ENCODE assay signal across 8 cellular contexts in genomic region chr1:235504494-235505222, GRCh38. TPM values are rescaled to one million over a fixed set of nuclear protein-coding genes. Genes with fewer than 3 reads are reported as not detected.
DNase-seq lines count a peak whose midpoint lies in the region; ATAC-seq and TF ChIP-seq lines count a peak whose summit lies in the region.

No MANE protein-coding gene starts in this region.

- peak; percentile 99 for DNase-seq in DMS53 (lab: John Stamatoyannopoulos, UW)
- DNase-seq in OCI-M2 (lab: John Stamatoyannopoulos, UW; ENCODE audit: unreplicated experiment), result peak; percentile 76
- DNase-seq in activated T-cell treated with anti-CD3 and anti-CD28 coated beads, Interleukin-2, amount 50 U/mL, for 24 hours, result peak; percentile 99
- DNase-seq in stimulated activated CD8-positive, alpha-beta memory T cell treated with anti-CD3 and anti-CD28 coated beads, Interleukin-7, amount 100 ng/mL, for 24 hours (ENCODE audit: low read depth), result peak; percentile 97

- H3K27ac ChIP-seq in esophagus (ENCODE audit: low read depth in 2 of 2, low read length in 1 of 2) (peak overlapping the region; percentile 98 to 100), muscle layer of colon (ENCODE audit: low read depth, low read length) (peak overlapping the region; percentile 94)

- no peaks in the 10 kb centered on the region for H3K27me3 Mint-ChIP-seq in activated T-cell treated with anti-CD3 and anti-CD28 coated beads, Interleukin-2, amount 50 U/mL, for 24 hours

- H3K4me1 Mint-ChIP-seq in activated T-cell treated with anti-CD3 and anti-CD28 coated beads, Interleukin-2, amount 50 U/mL, for 24 hours (ENCODE audit: low read depth), result peaks cover 39% of the 10 kb centered on the region

- H3K4me1 ChIP-seq in esophagus (ENCODE audit: control insufficient read depth in 2 of 2, insufficient read depth in 2 of 2, low read length in 1 of 2), result no peaks in the 10 kb centered on the region
- peaks cover 12% of the 10 kb centered on the region for H3K4me1 ChIP-seq in muscle layer of colon (ENCODE audit: insufficient read depth, low read length)

- peak overlapping the region; percentile 86 for H3K9ac ChIP-seq in muscle layer of colon (ENCODE audit: low read length)

- peak; percentile 73 for ATAC-seq in GM21576 (IDR thresholded peaks at IDR 0.05; ENCODE audit: unreplicated experiment)

- H3K4me3 ChIP-seq in esophagus (ENCODE audit: low read depth in 1 of 2, low read length in 2 of 2) (peak overlapping the region; percentile 77 to 91), muscle layer of colon (ENCODE audit: low read depth in 1 of 2, low read length in 2 of 2) (peak overlapping the region; percentile 70 to 88)

- no peak; the same call in 1 of the 2 replicates for TF ChIP-seq EP300 in Ishikawa (IDR thresholded peaks at IDR 0.05; ENCODE audit: borderline replicate concordance)

- H3K27me3 ChIP-seq in esophagus (ENCODE audit: control insufficient read depth in 1 of 2, insufficient read depth in 2 of 2, low read length in 2 of 2) (no peaks in the 10 kb centered on the region), muscle layer of colon (ENCODE audit: control insufficient read depth in 1 of 2, insufficient read depth in 2 of 2, low read length in 2 of 2) (no peaks in the 10 kb centered on the region)

- H3K9me3 Mint-ChIP-seq in activated T-cell treated with anti-CD3 and anti-CD28 coated beads, Interleukin-2, amount 50 U/mL, for 24 hours, result no peaks in the 10 kb centered on the region

- no peaks in the 10 kb centered on the region for H3K36me3 ChIP-seq in esophagus (ENCODE audit: control insufficient read depth in 2 of 2, insufficient read depth in 2 of 2, low read length in 1 of 2)
- no peaks in the 10 kb centered on the region for H3K36me3 ChIP-seq in muscle layer of colon (ENCODE audit: insufficient read depth, low read length)

- 0% methylated on average over 59 to 61 of the region's 61 CpGs for WGBS in esophagus, 2 donors

- H3K27ac Mint-ChIP-seq in activated T-cell treated with anti-CD3 and anti-CD28 coated beads, Interleukin-2, amount 50 U/mL, for 24 hours, result peak overlapping the region; percentile 98

- H3K36me3 Mint-ChIP-seq in activated T-cell treated with anti-CD3 and anti-CD28 coated beads, Interleukin-2, amount 50 U/mL, for 24 hours (ENCODE audit: low read depth), result peaks cover 14% of the 10 kb centered on the region

- H3K4me3 Mint-ChIP-seq in activated T-cell treated with anti-CD3 and anti-CD28 coated beads, Interleukin-2, amount 50 U/mL, for 24 hours, result peak overlapping the region; percentile 90

- peak; percentile 56 for TF ChIP-seq RAD21 in Ishikawa (IDR thresholded peaks at IDR 0.05; ENCODE audit: low read depth)

- H3K9me3 ChIP-seq in esophagus (ENCODE audit: control insufficient read depth in 2 of 2, insufficient read depth in 1 of 2, low read depth in 1 of 2, low read length in 1 of 2) (no peaks in the 10 kb centered on the region), muscle layer of colon (ENCODE audit: low read length) (no peaks in the 10 kb centered on the region)

TF ChIP-seq in Ishikawa, 13 proteins besides CTCF, POLR2A, EP300 and RAD21:
- TF ChIP-seq TAF1 (IDR thresholded peaks at IDR 0.05; ENCODE audit: low read depth) (0 out of 2 replicates have a peak, but pooled peaks have one; percentile 72), EGR1 (IDR thresholded peaks at IDR 0.05) (peak; percentile 94), MAX (IDR thresholded peaks at IDR 0.05) (peak; percentile 93), FOXM1 (IDR thresholded peaks at IDR 0.05; ENCODE audit: borderline replicate concordance, low read depth) (no peak), NFIC (IDR thresholded peaks at IDR 0.05) (peak; percentile 12; the same call in 1 of the 2 replicates), REST (IDR thresholded peaks at IDR 0.05; ENCODE audit: low read depth) (no peak), YY1 (IDR thresholded peaks at IDR 0.05; ENCODE audit: low read depth) (peak; percentile 37; the same call in 1 of the 2 replicates), TEAD4 (IDR thresholded peaks at IDR 0.05) (0 out of 2 replicates have a peak, but pooled peaks have one; percentile 14), CREB1 (IDR thresholded peaks at IDR 0.05; ENCODE audit: low read depth) (peak; percentile 97), USF1 (IDR thresholded peaks at IDR 0.05) (peak; percentile 44), ZBTB7A (IDR thresholded peaks at IDR 0.05; ENCODE audit: low read depth) (no peak), TCF12 (IDR thresholded peaks at IDR 0.05; ENCODE audit: low read depth) (peak; percentile 53), CEBPB (IDR thresholded peaks at IDR 0.05) (no peak)

RNA-seq across cellular contexts. Expression of gene B3GALNT2, which starts 0.4 kb away (rescaled TPM):
- polyA plus RNA-seq in esophagus, result 1 to 10 TPM; 3.7 to 7.0 TPM

Comparison
In these comparisons a context has a peak if more than half of its experiments do, and no peak if none do; other contexts are left out.
1. Peak in every context shown above with its lines: DNase-seq, ATAC-seq, H3K4me3 ChIP-seq and H3K27ac ChIP-seq.